18 cellular contexts compared by ENCODE assay signal in the genomic region with DNA sequence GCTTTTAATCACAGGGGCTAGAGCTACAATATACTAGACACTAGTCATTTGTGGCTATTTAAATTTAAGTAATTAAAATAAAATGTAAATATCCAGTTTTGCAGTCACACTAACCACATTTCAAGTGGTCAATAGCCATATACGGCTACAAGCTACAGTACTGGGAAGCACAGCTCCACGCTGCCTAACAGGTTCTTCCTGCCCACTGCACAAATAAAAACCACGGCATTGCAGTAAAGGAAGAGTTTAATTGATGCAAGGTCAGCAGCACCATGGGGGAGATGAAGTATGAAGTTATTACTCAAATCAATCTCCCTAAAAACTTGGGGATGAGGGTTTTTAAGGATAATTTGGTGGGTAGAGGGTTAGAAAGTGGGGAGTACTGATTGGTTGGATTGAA.
DNase-seq lines count a peak whose midpoint lies in the region; ATAC-seq lines count a peak whose summit lies in the region.
"Had no signal": no experiment of that assay in that cellular context is flagged by ENCODE, and none has a peak within 500 bp of the region (broad histone marks: within the 10 kb centered on the region; RNA-seq: fewer than 3 reads in every experiment).

No MANE protein-coding gene starts in this region.

- POLR2A ChIA-PET in activated CD4-positive, alpha-beta T cell treated with anti-CD3 and anti-CD28 coated beads for 36 hours (lab: Charles Lee) = no interaction called here

- no peak overlapping the region for H3K4me3 Mint-ChIP-seq in activated CD4-positive, alpha-beta T cell treated with anti-CD3 and anti-CD28 coated beads for 36 hours

- ATAC-seq in esophagus mucosa = peak; percentile 59
- ATAC-seq in activated CD4-positive, alpha-beta T cell treated with anti-CD3 and anti-CD28 coated beads for 36 hours = no peak
- ATAC-seq: K562 had no signal

- H3K9me3 Mint-ChIP-seq in activated CD4-positive, alpha-beta T cell treated with anti-CD3 and anti-CD28 coated beads for 36 hours (ENCODE audit: low read depth) = no peaks in the 10 kb centered on the region

- DNase-seq in DMS53 (lab: John Stamatoyannopoulos, UW) = peak; percentile 47
- DNase-seq in HT-29 (ENCODE audit: low spot score) = peak; percentile 27
- DNase-seq in NCI-H748 treated with DMSO at 0.1 percent for 48 hours (lab: John Stamatoyannopoulos, UW) = peak; percentile 44
- DNase-seq in activated CD4-positive, alpha-beta T cell treated with anti-CD3 and anti-CD28 coated beads for 36 hours = no peak
- DNase-seq in KBM-7 = no peak
- no peak for DNase-seq in cerebellum (ENCODE audit: low spot score)
- DNase-seq: ACHN, C1 segment of cervical spinal cord, GF-D8, GM23248, HCEC 1CT, MV-4-11, NCI-H2029 treated with DMSO at 0.1 percent for 48 hours, NCI-H524, Right ventricle myocardium superior, SK-N-SH had no signal

- CTCF ChIA-PET in activated CD4-positive, alpha-beta T cell treated with anti-CD3 and anti-CD28 coated beads for 36 hours (lab: Charles Lee) = no interaction called here

- H3K27ac Mint-ChIP-seq in activated CD4-positive, alpha-beta T cell treated with anti-CD3 and anti-CD28 coated beads for 36 hours = no peak overlapping the region

- H3K36me3 Mint-ChIP-seq in activated CD4-positive, alpha-beta T cell treated with anti-CD3 and anti-CD28 coated beads for 36 hours (ENCODE audit: low read depth) = no peaks in the 10 kb centered on the region

- intact Hi-C loops in activated CD4-positive, alpha-beta T cell treated with anti-CD3 and anti-CD28 coated beads for 36 hours (cut with DNase I, micrococcal nuclease) = no loop called here

- in situ Hi-C loops in KBM-7 (cut with MboI; ENCODE audit: low pct_unique_long_range_greater_than_20kb, low sequenced_read_pairs) = no loop called here

- no peaks in the 10 kb centered on the region for H3K27me3 Mint-ChIP-seq in activated CD4-positive, alpha-beta T cell treated with anti-CD3 and anti-CD28 coated beads for 36 hours

- H3K4me1 Mint-ChIP-seq in activated CD4-positive, alpha-beta T cell treated with anti-CD3 and anti-CD28 coated beads for 36 hours = no peaks in the 10 kb centered on the region

Comparison
In these comparisons a context has a peak if more than half of its experiments do, and no peak if none do; other contexts are left out.
1. DNase-seq: peak in DMS53 (single experiment), HT-29 (single experiment) and NCI-H748 treated with DMSO at 0.1 percent for 48 hours (single experiment); none in activated CD4-positive, alpha-beta T cell treated with anti-CD3 and anti-CD28 coated beads for 36 hours (single experiment), KBM-7 (single experiment) and cerebellum (single experiment).